In genomic region chr4:1789552-1789951, GRCh38 we compare ENCODE assay signal across 25 cellular contexts.
"Had no signal": no experiment of that assay in that cellular context is flagged by ENCODE, and none has a peak within 500 bp of the region (broad histone marks: within the 10 kb centered on the region; RNA-seq: fewer than 3 reads in every experiment).

No MANE protein-coding gene starts in this region.

- H3K36me3 ChIP-seq: ascending aorta, esophagus muscularis mucosa, ovary, sigmoid colon, stomach, tibial artery, upper lobe of right lung had no signal

- H3K4me2 ChIP-seq: smooth muscle cell had no signal

- H3K27ac Mint-ChIP-seq: activated CD4-positive, alpha-beta T cell treated with anti-CD3 and anti-CD28 coated beads for 36 hours; activated naive CD4-positive, alpha-beta T cell treated with anti-CD3 and anti-CD28 coated beads, Interleukin-2, amount 10 ng/mL, durations not matched to agents 7 days and 5 days; activated naive CD8-positive, alpha-beta T cell treated with anti-CD3 and anti-CD28 coated beads, Interleukin-2, amount 10 ng/mL, durations not matched to agents 7 days and 5 days; activated T-cell treated with anti-CD3 and anti-CD28 coated beads, Interleukin-2, amount 50 U/mL, for 24 hours; nephron progenitor cell; stimulated activated naive B cell treated with anti-CD40 and anti-IgM and Interleukin-4, amounts not matched to agents 10 μg/mL and 1 μg/mL and 100 μg/mL, for 72 hours; T-cell had no signal

- H3K36me3 Mint-ChIP-seq: activated naive CD4-positive, alpha-beta T cell treated with anti-CD3 and anti-CD28 coated beads, Interleukin-2, amount 10 ng/mL, durations not matched to agents 7 days and 5 days; activated naive CD8-positive, alpha-beta T cell treated with anti-CD3 and anti-CD28 coated beads, Interleukin-2, amount 10 ng/mL, durations not matched to agents 7 days and 5 days; brain; stimulated activated naive B cell treated with anti-CD40 and anti-IgM and Interleukin-4, amounts not matched to agents 10 μg/mL and 1 μg/mL and 100 μg/mL, for 72 hours; T-cell had no signal

- H3K4me3 ChIP-seq: ascending aorta, esophagus muscularis mucosa, ovary, sigmoid colon, smooth muscle cell, stomach, tibial artery, upper lobe of right lung had no signal

- H3K4me3 Mint-ChIP-seq: activated CD4-positive, alpha-beta T cell treated with anti-CD3 and anti-CD28 coated beads for 36 hours; activated naive CD4-positive, alpha-beta T cell treated with anti-CD3 and anti-CD28 coated beads, Interleukin-2, amount 10 ng/mL, durations not matched to agents 7 days and 5 days; activated naive CD8-positive, alpha-beta T cell treated with anti-CD3 and anti-CD28 coated beads, Interleukin-2, amount 10 ng/mL, durations not matched to agents 7 days and 5 days; activated T-cell treated with anti-CD3 and anti-CD28 coated beads, Interleukin-2, amount 50 U/mL, for 24 hours; brain; nephron progenitor cell; stimulated activated naive B cell treated with anti-CD40 and anti-IgM and Interleukin-4, amounts not matched to agents 10 μg/mL and 1 μg/mL and 100 μg/mL, for 72 hours; T-cell had no signal

- H3K4me1 Mint-ChIP-seq: activated CD4-positive, alpha-beta T cell treated with anti-CD3 and anti-CD28 coated beads for 36 hours; activated naive CD8-positive, alpha-beta T cell treated with anti-CD3 and anti-CD28 coated beads, Interleukin-2, amount 10 ng/mL, durations not matched to agents 7 days and 5 days; T-cell had no signal

- ATAC-seq: activated CD4-positive, alpha-beta T cell treated with anti-CD3 and anti-CD28 coated beads for 36 hours; left cardiac atrium; left ventricle myocardium superior; stimulated activated naive B cell treated with anti-CD40 and anti-IgM and Interleukin-4, amounts not matched to agents 10 μg/mL and 1 μg/mL and 100 μg/mL, for 72 hours; T-cell; upper lobe of right lung had no signal

- H3K9me3 ChIP-seq: ascending aorta, esophagus muscularis mucosa, ovary, sigmoid colon, stomach, tibial artery, upper lobe of right lung had no signal

- FAIRE-seq: endothelial cell of umbilical vein, frontal cortex had no signal

- H3K27ac ChIP-seq: ascending aorta, esophagus muscularis mucosa, ovary, sigmoid colon, stomach, tibial artery, upper lobe of right lung had no signal

- H3K9me3 Mint-ChIP-seq: activated naive CD4-positive, alpha-beta T cell treated with anti-CD3 and anti-CD28 coated beads, Interleukin-2, amount 10 ng/mL, durations not matched to agents 7 days and 5 days; activated naive CD8-positive, alpha-beta T cell treated with anti-CD3 and anti-CD28 coated beads, Interleukin-2, amount 10 ng/mL, durations not matched to agents 7 days and 5 days; activated T-cell treated with anti-CD3 and anti-CD28 coated beads, Interleukin-2, amount 50 U/mL, for 24 hours; nephron progenitor cell; stimulated activated naive B cell treated with anti-CD40 and anti-IgM and Interleukin-4, amounts not matched to agents 10 μg/mL and 1 μg/mL and 100 μg/mL, for 72 hours; T-cell had no signal

- DNase-seq: activated CD4-positive, alpha-beta T cell treated with anti-CD3 and anti-CD28 coated beads for 36 hours; activated CD4-positive, CD25-positive, alpha-beta regulatory T cell; activated gamma-delta T cell; activated naive CD4-positive, alpha-beta T cell treated with anti-CD3 and anti-CD28 coated beads, Interleukin-2, amount 10 ng/mL, durations not matched to agents 7 days and 5 days; activated naive CD8-positive, alpha-beta T cell treated with anti-CD3 and anti-CD28 coated beads, Interleukin-2, amount 10 ng/mL, durations not matched to agents 7 days and 5 days; activated T-cell treated with anti-CD3 and anti-CD28 coated beads, Interleukin-2, amount 50 U/mL, for 24 hours; caudate nucleus; left cardiac atrium; left ventricle myocardium superior; nephron progenitor cell; ovary; retina; sigmoid colon; stimulated activated CD4-positive, alpha-beta T cell treated with anti-CD3 and anti-CD28 coated beads, Interleukin-2, amount 100 ng/mL, for 24 hours; stimulated activated naive B cell treated with anti-CD40 and anti-IgM and Interleukin-4, amounts not matched to agents 10 μg/mL and 1 μg/mL and 100 μg/mL, for 72 hours; stomach; T-cell; tibial artery; upper lobe of right lung had no signal

- H3K27me3 Mint-ChIP-seq: activated CD4-positive, alpha-beta T cell treated with anti-CD3 and anti-CD28 coated beads for 36 hours had no signal
